ENCODE assay signal across 18 cellular contexts in the genomic region with DNA sequence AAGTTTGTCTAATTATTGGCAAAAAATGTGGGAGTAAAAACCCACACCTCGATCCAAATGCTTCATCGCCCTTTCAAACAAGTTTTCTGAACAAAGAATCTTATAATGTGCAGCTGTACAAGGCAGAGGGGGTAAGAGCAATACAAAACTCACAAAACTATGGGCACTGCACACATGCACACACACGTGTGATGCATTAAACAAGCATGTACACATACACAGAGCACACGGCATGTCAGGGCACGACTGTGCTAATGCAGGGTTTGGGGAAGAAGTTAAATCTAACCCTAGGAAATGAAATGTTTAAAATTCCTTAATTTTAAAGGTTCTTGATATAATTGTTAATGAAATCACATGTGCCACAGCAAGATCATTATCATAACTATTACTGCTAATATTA.
DNase-seq lines count a peak whose midpoint lies in the region; ATAC-seq, FAIRE-seq and TF ChIP-seq lines count a peak whose summit lies in the region.
"Had no signal": no experiment of that assay in that cellular context is flagged by ENCODE, and none has a peak within 500 bp of the region (broad histone marks: within the 10 kb centered on the region; RNA-seq: fewer than 3 reads in every experiment).

No MANE protein-coding gene starts in this region.

- no peaks in the 10 kb centered on the region for H3K79me2 ChIP-seq in GM23338 (replicated peaks; ENCODE audit: insufficient read depth)
- H3K79me2 ChIP-seq in H9 (ENCODE audit: insufficient read depth, low read length): no peaks in the 10 kb centered on the region

- H3K9me3 Mint-ChIP-seq in GM23338 (no peaks in the 10 kb centered on the region; the same call in 2 of the 3 replicates), H9 (no peaks in the 10 kb centered on the region)
- H3K9me3 Mint-ChIP-seq in activated naive CD4-positive, alpha-beta T cell treated with anti-CD3 and anti-CD28 coated beads, Interleukin-2, amount 10 ng/mL, durations not matched to agents 7 days and 5 days: no peaks in the 10 kb centered on the region
- H3K9me3 Mint-ChIP-seq: HFFc6 had no signal

- H3K4me3 Mint-ChIP-seq in GM23338 (peak overlapping the region; percentile 4; the same call in 1 of the 3 replicates), H9 (no peak overlapping the region)
- no peak overlapping the region for H3K4me3 Mint-ChIP-seq in activated naive CD4-positive, alpha-beta T cell treated with anti-CD3 and anti-CD28 coated beads, Interleukin-2, amount 10 ng/mL, durations not matched to agents 7 days and 5 days
- H3K4me3 Mint-ChIP-seq: CD4-positive, alpha-beta memory T cell; HFFc6 had no signal

- no peak overlapping the region for H3K9ac ChIP-seq in H9 (ENCODE audit: extremely low read depth, insufficient read length, low read length)

- CTCF ChIA-PET in activated naive CD4-positive, alpha-beta T cell treated with anti-CD3 and anti-CD28 coated beads, Interleukin-2, amount 10 ng/mL, durations not matched to agents 7 days and 5 days (lab: Charles Lee): no interaction called here

- no peaks in the 10 kb centered on the region; the same call in none of the 2 replicates for H3K9me2 ChIP-seq in GM23338 (ENCODE audit: insufficient read depth)

- no peak overlapping the region for H2BK12ac ChIP-seq in H9 (ENCODE audit: insufficient read length, low read depth, low read length)

- no peak overlapping the region for H2BK5ac ChIP-seq in H9 (ENCODE audit: insufficient read length, low read length)

- no peaks in the 10 kb centered on the region for H3K79me1 ChIP-seq in H9 (ENCODE audit: insufficient read depth, low read depth, low read length, poor library complexity, severe bottlenecking)

- no CpG with 5 or more reads among the region's 5 CpGs for WGBS in H9 (ENCODE audit: extremely low coverage, insufficient read length, low lambda C conversion rate)

- H3K36me3 Mint-ChIP-seq in GM23338 (ENCODE audit: low read depth) (no peaks in the 10 kb centered on the region), H9 (ENCODE audit: insufficient read depth in 1 of 3, low read depth in 3 of 3) (no peaks in the 10 kb centered on the region)
- no peaks in the 10 kb centered on the region for H3K36me3 Mint-ChIP-seq in activated naive CD4-positive, alpha-beta T cell treated with anti-CD3 and anti-CD28 coated beads, Interleukin-2, amount 10 ng/mL, durations not matched to agents 7 days and 5 days
- H3K36me3 Mint-ChIP-seq: CD4-positive, alpha-beta memory T cell had no signal

- H2AK5ac ChIP-seq in H9 (ENCODE audit: insufficient read length, low read length): peak overlapping the region; percentile 88

- H2AFZ ChIP-seq in GM23338 (no peak overlapping the region), H9 (ENCODE audit: low read length) (peak overlapping the region; percentile 29)

- H3K27me3 Mint-ChIP-seq in GM23338 (ENCODE audit: insufficient read depth, low read depth, poor library complexity): peaks cover 4% of the 10 kb centered on the region
- no peaks in the 10 kb centered on the region for H3K27me3 Mint-ChIP-seq in H9 (ENCODE audit: low read depth)
- no peaks in the 10 kb centered on the region for H3K27me3 Mint-ChIP-seq in activated naive CD4-positive, alpha-beta T cell treated with anti-CD3 and anti-CD28 coated beads, Interleukin-2, amount 10 ng/mL, durations not matched to agents 7 days and 5 days
- H3K27me3 Mint-ChIP-seq: CD4-positive, alpha-beta memory T cell had no signal

- H3K4me1 Mint-ChIP-seq in GM23338: peaks cover 16% of the 10 kb centered on the region
- peaks cover 17% of the 10 kb centered on the region in 2 experiments for H3K4me1 Mint-ChIP-seq in H9
- no peaks in the 10 kb centered on the region for H3K4me1 Mint-ChIP-seq in activated naive CD4-positive, alpha-beta T cell treated with anti-CD3 and anti-CD28 coated beads, Interleukin-2, amount 10 ng/mL, durations not matched to agents 7 days and 5 days
- H3K4me1 Mint-ChIP-seq: CD4-positive, alpha-beta memory T cell had no signal

- H3K36me3 ChIP-seq in GM23338 (ENCODE audit: insufficient read depth) (no peaks in the 10 kb centered on the region), bronchial epithelial cell (ENCODE audit: control insufficient read depth, insufficient read depth, low read length) (no peaks in the 10 kb centered on the region)
- H3K36me3 ChIP-seq: HAP-1 had no signal

- no peak overlapping the region for H2BK20ac ChIP-seq in H9 (ENCODE audit: low read depth, low read length, poor library complexity, severe bottlenecking)

- H3T11ph ChIP-seq in H9 (ENCODE audit: low read length): no peak overlapping the region

- no peak overlapping the region for H3K4ac ChIP-seq in H9 (ENCODE audit: low read depth, low read length)

- no peak for FAIRE-seq in bronchial epithelial cell (lab: Jason Lieb, UNC)
- FAIRE-seq: GM12891, GM18507 had no signal

- no peak overlapping the region for H2BK120ac ChIP-seq in H9 (ENCODE audit: low read depth, low read length, poor library complexity, severe bottlenecking)

- H3K27ac ChIP-seq in GM23338 (ENCODE audit: low read depth): no peak overlapping the region
- H3K27ac ChIP-seq in H9 (ENCODE audit: insufficient read length, low read depth, low read length): no peak overlapping the region
- no peak overlapping the region for H3K27ac ChIP-seq in foreskin keratinocyte

- no peak overlapping the region for H2BK15ac ChIP-seq in H9 (ENCODE audit: low read depth, low read length)

- H3F3A ChIP-seq in GM23338 (replicated peaks; ENCODE audit: low read depth): no peaks in the 10 kb centered on the region

- no peak overlapping the region for H3K4me3 ChIP-seq in GM23338
- no peak overlapping the region for H3K4me3 ChIP-seq in bronchial epithelial cell (ENCODE audit: low read depth, low read length)
- H3K4me3 ChIP-seq: HAP-1 had no signal

- H3K27me3 ChIP-seq in GM23338 (ENCODE audit: insufficient read depth) (no peaks in the 10 kb centered on the region), H9 (ENCODE audit: insufficient read depth, low read length) (no peaks in the 10 kb centered on the region), bronchial epithelial cell (ENCODE audit: control insufficient read depth, insufficient read depth, low read length) (no peaks in the 10 kb centered on the region), foreskin keratinocyte (peaks cover 2% of the 10 kb centered on the region)

- H3K9me3 ChIP-seq in H9 (ENCODE audit: control insufficient read depth, low read depth, low read length): no peaks in the 10 kb centered on the region
- H3K9me3 ChIP-seq: HAP-1 had no signal

- H4K91ac ChIP-seq in H9 (ENCODE audit: insufficient read length, low read depth, low read length): no peak overlapping the region

- DNase-seq in GM23338 (ENCODE audit: low spot score) (no peak), H9 (no peak), bronchial epithelial cell (ENCODE audit: low read depth) (peak; percentile 14), foreskin keratinocyte (peak; percentile 4 to 47)
- DNase-seq in activated T-cell treated with anti-CD3 and anti-CD28 coated beads, Interleukin-2, amount 50 U/mL, for 48 hours: no peak
- no peak for DNase-seq in activated naive CD4-positive, alpha-beta T cell treated with anti-CD3 and anti-CD28 coated beads, Interleukin-2, amount 10 ng/mL, durations not matched to agents 7 days and 5 days
- DNase-seq: C1 segment of cervical spinal cord; Calu3; CD4-positive, alpha-beta memory T cell; COR-L47; DMS53; DMS79 treated with DMSO at 0.1 percent for 48 hours; GF-D8; HFFc6 had no signal

- no peak overlapping the region for H3K18ac ChIP-seq in H9 (ENCODE audit: insufficient read length, low read depth, low read length)

- H3K4me2 ChIP-seq in GM23338 (peak overlapping the region; percentile 23), H9 (ENCODE audit: insufficient read depth, insufficient read length, low read length) (no peak overlapping the region)

- no peak overlapping the region for H3K23ac ChIP-seq in H9 (ENCODE audit: insufficient read length, low read depth, low read length)

- H3K4me1 ChIP-seq in GM23338 (ENCODE audit: insufficient read depth) (peaks cover 12% of the 10 kb centered on the region; the same call in 1 of the 2 replicates), H9 (ENCODE audit: insufficient read depth, low read length) (peaks cover 5% of the 10 kb centered on the region; the same call in 1 of the 2 replicates), foreskin keratinocyte (no peaks in the 10 kb centered on the region)

- no peak for TF ChIP-seq CTCF in GM23338 (conservative IDR thresholded peaks at IDR 0.05; ENCODE audit: low read depth in 2 of 2)
- no peak for TF ChIP-seq CTCF in H9 (conservative IDR thresholded peaks at IDR 0.05)
- no peak for TF ChIP-seq CTCF in bronchial epithelial cell (IDR thresholded peaks at IDR 0.05; ENCODE audit: insufficient read depth, low read length, severe bottlenecking)
- no peak for TF ChIP-seq CTCF in foreskin keratinocyte (conservative IDR thresholded peaks at IDR 0.05)

- H3K27ac Mint-ChIP-seq in GM23338: peak overlapping the region; percentile 51; the same call in 1 of the 2 replicates
- peak overlapping the region in 2 of 3 experiments; percentile 24 to 55; a peak in 2 of 7 replicates for H3K27ac Mint-ChIP-seq in H9
- no peak overlapping the region for H3K27ac Mint-ChIP-seq in activated naive CD4-positive, alpha-beta T cell treated with anti-CD3 and anti-CD28 coated beads, Interleukin-2, amount 10 ng/mL, durations not matched to agents 7 days and 5 days
- H3K27ac Mint-ChIP-seq: CD4-positive, alpha-beta memory T cell; HFFc6 had no signal

- H4K8ac ChIP-seq in H9 (replicated peaks; ENCODE audit: insufficient read length, low read depth, low read length): no peak overlapping the region

- no peaks in the 10 kb centered on the region for H3K23me2 ChIP-seq in H9 (ENCODE audit: insufficient read length, low read depth, low read length, poor library complexity, severe bottlenecking)

- ATAC-seq in GM23338 (peak; percentile 49; the same call in 2 of the 3 replicates), foreskin keratinocyte (peak; percentile 62), GM19397 (IDR thresholded peaks at IDR 0.05; ENCODE audit: unreplicated experiment) (no peak)

- no peak overlapping the region for H4K5ac ChIP-seq in H9 (ENCODE audit: insufficient read length, low read depth, low read length)

- no peaks in the 10 kb centered on the region for H4K20me1 ChIP-seq in GM23338 (replicated peaks; ENCODE audit: insufficient read depth)
- no peaks in the 10 kb centered on the region for H4K20me1 ChIP-seq in H9 (ENCODE audit: control insufficient read depth, insufficient read depth, insufficient read length)

- H3K14ac ChIP-seq in H9 (ENCODE audit: insufficient read depth, low read length): no peak overlapping the region

- peak overlapping the region; percentile 24 for H3K56ac ChIP-seq in H9 (ENCODE audit: insufficient read length, low read depth, low read length)

TF ChIP-seq in GM23338, 12 proteins besides CTCF, POLR2A, EP300 and RAD21 (continues in another document):
- TF ChIP-seq EZH2 (IDR thresholded peaks at IDR 0.05; ENCODE audit: low read depth, unreplicated experiment) (no peak), EZH2phosphoT487 (IDR thresholded peaks at IDR 0.05; ENCODE audit: unreplicated experiment) (no peak), POLR2AphosphoS5 (IDR thresholded peaks at IDR 0.05; ENCODE audit: low read depth) (no peak)

Comparison
In these comparisons a context has a peak if more than half of its experiments do, and no peak if none do; other contexts are left out.
1. DNase-seq: peak in bronchial epithelial cell (single experiment) and foreskin keratinocyte (2 of 2); none in GM23338 (single experiment), H9 (single experiment), activated T-cell treated with anti-CD3 and anti-CD28 coated beads, Interleukin-2, amount 50 U/mL, for 48 hours (0 of 2) and activated naive CD4-positive, alpha-beta T cell treated with anti-CD3 and anti-CD28 coated beads, Interleukin-2, amount 10 ng/mL, durations not matched to agents 7 days and 5 days (single experiment).